In the genomic region with DNA sequence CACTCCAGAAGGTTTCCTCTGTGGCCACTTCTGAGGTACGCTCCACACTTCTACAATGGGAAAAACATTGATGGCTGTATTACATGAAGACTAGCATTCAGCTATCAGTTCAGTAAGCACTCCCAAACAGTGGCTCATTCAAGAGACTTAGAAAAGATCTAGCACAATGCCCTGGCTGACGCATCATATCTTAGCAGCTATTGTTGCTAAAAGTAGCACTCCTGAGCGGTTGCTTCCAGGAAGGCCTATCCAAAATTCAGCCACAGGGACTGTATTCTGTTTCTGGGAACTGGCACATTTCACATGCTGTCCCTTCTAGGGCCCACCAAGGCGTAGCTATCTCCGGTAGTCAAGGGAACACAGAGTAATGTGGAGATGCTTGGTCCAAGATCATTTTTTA, we compare ENCODE assay signal across 16 cellular contexts.
"Had no signal": no experiment of that assay in that cellular context is flagged by ENCODE, and none has a peak within 500 bp of the region (broad histone marks: within the 10 kb centered on the region; RNA-seq: fewer than 3 reads in every experiment).

No MANE protein-coding gene starts in this region.

- H3K4me1 ChIP-seq: psoas muscle had no signal

- DNase-seq: activated CD4-positive, alpha-beta T cell treated with anti-CD3 and anti-CD28 coated beads for 4 hours; activated CD4-positive, alpha-beta T cell treated with anti-CD3 and anti-CD28 coated beads, Interleukin-2, amount 50 U/mL, for 48 hours; activated CD4-positive, CD25-positive, alpha-beta regulatory T cell; activated naive CD4-positive, alpha-beta T cell treated with Interleukin-2 at 50 U/mL for 16 hours; activated naive CD8-positive, alpha-beta T cell treated with anti-CD3 and anti-CD28 coated beads for 36 hours; activated T-cell treated with anti-CD3 and anti-CD28 coated beads, Interleukin-2, amount 50 U/mL, for 48 hours; colonic mucosa; naive B cell; psoas muscle; right cardiac atrium; stimulated activated CD4-positive, alpha-beta T cell treated with anti-CD3 and anti-CD28 coated beads, Interleukin-12 subunit alpha, Interleukin-12 subunit beta, amount 100 ng/mL, for 4 hours; stimulated activated CD4-positive, alpha-beta T cell treated with anti-CD3 and anti-CD28 coated beads, Interleukin-4, amount 100 ng/mL, for 4 hours; stimulated activated naive CD8-positive, alpha-beta T cell treated with anti-CD3 and anti-CD28 coated beads, Interleukin-15, Interleukin-2, amounts not matched to agents 100 U/mL and 50 U/mL, for 24 hours; SW 1271; T-helper 17 cell had no signal

- H3K9me3 ChIP-seq: colonic mucosa, psoas muscle, tibial nerve had no signal

- H3K36me3 ChIP-seq: colonic mucosa, tibial nerve had no signal

- H3K27me3 ChIP-seq: colonic mucosa, tibial nerve had no signal

- H3K4me3 ChIP-seq: colonic mucosa, psoas muscle, tibial nerve had no signal

- ATAC-seq: psoas muscle; stimulated activated naive CD8-positive, alpha-beta T cell treated with anti-CD3 and anti-CD28 coated beads, Interleukin-15, Interleukin-2, amounts not matched to agents 100 U/mL and 50 U/mL, for 24 hours; T-helper 17 cell had no signal

- H3K27ac ChIP-seq: colonic mucosa, psoas muscle, tibial nerve had no signal
